Comparison of ENCODE assay signal across 26 cellular contexts in the genomic region with DNA sequence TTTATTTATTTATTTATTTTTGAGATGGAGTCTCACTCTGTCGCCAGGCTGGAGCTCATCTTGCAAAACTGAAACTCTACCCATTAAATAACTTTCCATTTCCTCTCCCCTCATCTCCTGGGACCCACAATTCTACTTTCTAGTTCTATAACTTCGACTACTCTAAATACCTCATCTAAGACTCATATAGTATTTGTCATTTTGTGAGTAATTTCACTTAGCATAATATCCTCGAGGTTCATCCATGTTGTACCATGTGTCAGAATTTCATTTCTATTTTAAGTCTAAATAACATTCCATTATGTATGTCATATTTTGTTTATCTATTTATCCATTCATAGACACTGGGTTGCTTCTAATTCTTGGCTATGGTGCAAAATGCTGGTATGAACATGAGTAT. TPM values are rescaled to one million over a fixed set of nuclear protein-coding genes. Genes with fewer than 3 reads are reported as not detected.
A peak's percentile ranks its signal among the peaks of the same experiment; 100 is the strongest.
DNase-seq lines count a peak whose midpoint lies in the region; ATAC-seq and TF ChIP-seq lines count a peak whose summit lies in the region.
"Had no signal": no experiment of that assay in that cellular context is flagged by ENCODE, and none has a peak within 500 bp of the region (broad histone marks: within the 10 kb centered on the region; RNA-seq: fewer than 3 reads in every experiment).

No MANE protein-coding gene starts in this region.

- H3K4me3 Mint-ChIP-seq in type B pancreatic cell = no peak overlapping the region
- H3K4me3 Mint-ChIP-seq: activated naive CD4-positive, alpha-beta T cell treated with anti-CD3 and anti-CD28 coated beads for 36 hours; activated T-cell treated with anti-CD3 and anti-CD28 coated beads, Interleukin-2, amount 50 U/mL, for 24 hours; nephron had no signal

- DNase-seq in EL (peak; percentile 66), MM.1S (peak; percentile 35), fibroblast of peridontal ligament (ENCODE audit: extremely low read depth) (peak; percentile 56), NCI-H526 (lab: John Stamatoyannopoulos, UW) (no peak), type B pancreatic cell (ENCODE audit: extremely low spot score, unreplicated experiment) (no peak), DMS79 treated with DMSO at 0.1 percent for 48 hours (lab: John Stamatoyannopoulos, UW) (no peak)
- DNase-seq: activated CD8-positive, alpha-beta memory T cell treated with anti-CD3 and anti-CD28 coated beads for 24 hours; activated naive CD4-positive, alpha-beta T cell treated with anti-CD3 and anti-CD28 coated beads for 36 hours; activated T-cell treated with anti-CD3 and anti-CD28 coated beads, Interleukin-2, amount 50 U/mL, for 24 hours; anterior cingulate cortex; DND-41; effector CD4-positive, alpha-beta T cell; gastrocnemius medialis; left cardiac atrium; mammary epithelial cell; NCI-H2029 treated with DMSO at 0.1 percent for 48 hours; NCI-H2227 treated with DMSO at 0.1 percent for 48 hours; NCI-H69; stimulated activated CD4-positive, alpha-beta T cell treated with anti-CD3 and anti-CD28 coated beads, Interleukin-2, amount 100 ng/mL, for 24 hours had no signal

- H3K36me3 ChIP-seq in ACC112 (ENCODE audit: insufficient read depth, low read length) = no peaks in the 10 kb centered on the region
- no peaks in the 10 kb centered on the region for H3K36me3 ChIP-seq in MM.1S (replicated peaks; ENCODE audit: insufficient read depth, low read length)
- H3K36me3 ChIP-seq: gastrocnemius medialis had no signal

- no peaks in the 10 kb centered on the region for H3K9me3 ChIP-seq in MM.1S (replicated peaks; ENCODE audit: insufficient read depth, low read length)
- H3K9me3 ChIP-seq: gastrocnemius medialis had no signal

- H3K9me2 ChIP-seq in MM.1S (replicated peaks; ENCODE audit: insufficient read depth, low read length) = no peaks in the 10 kb centered on the region

- H3K4me1 Mint-ChIP-seq in type B pancreatic cell (ENCODE audit: unreplicated experiment) = peaks cover 4% of the 10 kb centered on the region

- peaks cover 23% of the 10 kb centered on the region for H3K4me1 ChIP-seq in ACC112 (ENCODE audit: control insufficient read depth, insufficient read depth, low read length, unreplicated experiment)
- H3K4me1 ChIP-seq in MM.1S (ENCODE audit: low read length) = peaks cover 19% of the 10 kb centered on the region

- no peak overlapping the region for H3K27ac Mint-ChIP-seq in type B pancreatic cell
- H3K27ac Mint-ChIP-seq: activated naive CD4-positive, alpha-beta T cell treated with anti-CD3 and anti-CD28 coated beads for 36 hours; activated T-cell treated with anti-CD3 and anti-CD28 coated beads, Interleukin-2, amount 50 U/mL, for 24 hours; nephron had no signal

- no peak overlapping the region for H3K9ac ChIP-seq in MM.1S (ENCODE audit: low read length)

- ATAC-seq in GM19324 (IDR thresholded peaks at IDR 0.05; ENCODE audit: low FRiP score, unreplicated experiment) = no peak
- ATAC-seq: gastrocnemius medialis, K562, left cardiac atrium had no signal

- H3K27me3 ChIP-seq in ACC112 (ENCODE audit: insufficient read depth, low read length) (no peaks in the 10 kb centered on the region), MM.1S (replicated peaks; ENCODE audit: insufficient read depth, low read length) (no peaks in the 10 kb centered on the region)
- H3K27me3 ChIP-seq: hepatocyte had no signal

- no peaks in the 10 kb centered on the region for H3K36me3 Mint-ChIP-seq in type B pancreatic cell

- H2AFZ ChIP-seq in ACC112 (ENCODE audit: low read length, unreplicated experiment) (no peak overlapping the region), MM.1S (ENCODE audit: low read length) (no peak overlapping the region)
- H2AFZ ChIP-seq: hepatocyte had no signal

- H3K9me3 Mint-ChIP-seq in type B pancreatic cell = no peaks in the 10 kb centered on the region
- H3K9me3 Mint-ChIP-seq: activated naive CD4-positive, alpha-beta T cell treated with anti-CD3 and anti-CD28 coated beads for 36 hours; activated T-cell treated with anti-CD3 and anti-CD28 coated beads, Interleukin-2, amount 50 U/mL, for 24 hours; nephron had no signal

- H3K4me3 ChIP-seq in ACC112 (ENCODE audit: low read depth, low read length) (peak overlapping the region; percentile 31; the same call in 1 of the 2 replicates), MM.1S (ENCODE audit: low read length) (no peak overlapping the region)
- H3K4me3 ChIP-seq: gastrocnemius medialis, hepatocyte, K562 had no signal

- no peak for TF ChIP-seq CTCF in MM.1S (IDR thresholded peaks at IDR 0.05; ENCODE audit: low read length)
- no peak for TF ChIP-seq CTCF in type B pancreatic cell (conservative IDR thresholded peaks at IDR 0.05)

- no peaks in the 10 kb centered on the region for H3K27me3 Mint-ChIP-seq in type B pancreatic cell

- H4K20me1 ChIP-seq in MM.1S (ENCODE audit: insufficient read depth, low read length) = no peaks in the 10 kb centered on the region

- H3K4me2 ChIP-seq in MM.1S (ENCODE audit: low read depth, low read length) = no peak overlapping the region
- H3K4me2 ChIP-seq: hepatocyte had no signal

- peaks cover 26% of the 10 kb centered on the region for H3F3A ChIP-seq in MM.1S (ENCODE audit: insufficient read depth, low read length)

- peak overlapping the region; percentile 46 for H3K27ac ChIP-seq in ACC112 (ENCODE audit: low read depth, low read length)
- H3K27ac ChIP-seq in MM.1S (ENCODE audit: low read length) = no peak overlapping the region
- H3K27ac ChIP-seq: C4-2B, epithelial cell of prostate, gastrocnemius medialis, hepatocyte had no signal

- H3K79me2 ChIP-seq in ACC112 (ENCODE audit: control insufficient read depth, insufficient read depth, low read length, unreplicated experiment) (no peaks in the 10 kb centered on the region), MM.1S (ENCODE audit: low read length) (no peaks in the 10 kb centered on the region)
- H3K79me2 ChIP-seq: hepatocyte had no signal

RNA-seq across cellular contexts. Expression of gene NT5M, which starts 5.1 kb away (rescaled TPM):
- 0.90 and 5.9 TPM in 2 replicates for total RNA-seq in type B pancreatic cell (ENCODE audit: low replicate concordance)

RNA-seq across cellular contexts. Expression of gene COPS3, which starts 17.1 kb away (rescaled TPM):
- 59.0 and 63.1 TPM in 2 replicates for total RNA-seq in type B pancreatic cell (ENCODE audit: low replicate concordance)

Comparison
In these comparisons a context has a peak if more than half of its experiments do, and no peak if none do; other contexts are left out.
1. DNase-seq: peak in EL (single experiment), MM.1S (single experiment) and fibroblast of peridontal ligament (single experiment); none in NCI-H526 (0 of 2), type B pancreatic cell (single experiment) and DMS79 treated with DMSO at 0.1 percent for 48 hours (single experiment).